In the genomic region with DNA sequence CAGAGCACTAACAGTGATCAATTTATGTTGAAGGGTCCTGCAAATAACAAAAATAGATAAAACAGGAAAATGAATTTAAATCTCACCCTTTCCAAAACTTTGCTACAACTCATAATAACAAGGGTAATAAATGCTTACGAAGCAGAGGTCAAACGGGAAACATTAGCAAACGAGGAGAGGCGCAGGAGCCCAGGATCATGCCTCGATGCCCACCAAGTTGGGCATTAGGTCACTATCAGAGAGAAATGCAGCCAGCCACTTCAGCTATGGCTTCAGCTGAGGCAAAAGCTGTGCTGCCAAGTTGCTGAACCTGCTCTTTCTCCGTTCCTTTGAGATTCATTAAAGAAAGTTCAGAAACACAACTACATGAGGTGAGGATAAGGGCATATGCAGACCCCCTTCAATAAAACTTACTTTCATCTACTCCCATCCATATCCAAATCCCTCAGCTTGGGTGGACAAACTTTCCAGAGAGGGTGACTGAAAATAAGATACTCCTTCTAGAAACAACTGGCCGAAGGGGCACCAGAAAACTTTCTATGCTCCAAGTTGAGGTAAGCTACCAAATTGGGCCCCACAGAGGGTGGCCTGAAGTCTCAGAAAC, we compare ENCODE assay signal across 19 cellular contexts. TPM values are rescaled to one million over a fixed set of nuclear protein-coding genes. Genes with fewer than 3 reads are reported as not detected.
DNase-seq lines count a peak whose midpoint lies in the region; ATAC-seq and TF ChIP-seq lines count a peak whose summit lies in the region.
"Had no signal": no experiment of that assay in that cellular context is flagged by ENCODE, and none has a peak within 500 bp of the region (broad histone marks: within the 10 kb centered on the region; RNA-seq: fewer than 3 reads in every experiment).

No MANE protein-coding gene starts in this region.

- no peaks in the 10 kb centered on the region for H3K36me3 Mint-ChIP-seq in activated CD4-positive, alpha-beta memory T cell treated with anti-CD3 and anti-CD28 coated beads for 36 hours

- TF ChIP-seq EP300 in upper lobe of left lung (IDR thresholded peaks at IDR 0.05) = no peak

- H3K4me1 Mint-ChIP-seq in stimulated activated naive CD8-positive, alpha-beta T cell treated with anti-CD3 and anti-CD28 coated beads, Interleukin-15, amount 100 ng/mL, for 72 hours = peaks cover 32% of the 10 kb centered on the region
- peaks cover 7% of the 10 kb centered on the region for H3K4me1 Mint-ChIP-seq in activated CD4-positive, alpha-beta memory T cell treated with anti-CD3 and anti-CD28 coated beads for 36 hours (ENCODE audit: low read depth)

- no peak overlapping the region for H3K9ac ChIP-seq in iPS-15b (ENCODE audit: low read depth, low read length)

- POLR2A ChIA-PET in activated CD4-positive, alpha-beta memory T cell treated with anti-CD3 and anti-CD28 coated beads for 36 hours (lab: Charles Lee) = no interaction called here

- peaks cover 0 to 16% of the 10 kb centered on the region in 2 donors for H3K9me3 Mint-ChIP-seq in stimulated activated naive CD8-positive, alpha-beta T cell treated with anti-CD3 and anti-CD28 coated beads, Interleukin-15, amount 100 ng/mL, for 72 hours
- H3K9me3 Mint-ChIP-seq in activated CD4-positive, alpha-beta memory T cell treated with anti-CD3 and anti-CD28 coated beads for 36 hours = no peaks in the 10 kb centered on the region

- H3K27ac Mint-ChIP-seq in stimulated activated naive CD8-positive, alpha-beta T cell treated with anti-CD3 and anti-CD28 coated beads, Interleukin-15, amount 100 ng/mL, for 72 hours = no peak overlapping the region
- no peak overlapping the region for H3K27ac Mint-ChIP-seq in activated CD4-positive, alpha-beta memory T cell treated with anti-CD3 and anti-CD28 coated beads for 36 hours
- H3K27ac Mint-ChIP-seq: CD4-positive, CD25-positive, alpha-beta regulatory T cell; T-helper 1 cell treated with Interleukin-12 subunit alpha and Interleukin-12 subunit beta and Interleukin-4 antibody, amounts not matched to agents 30 μg/mL and 1 μg/mL, for 36 hours had no signal

- no peak for ATAC-seq in upper lobe of left lung (ENCODE audit: low FRiP score in 2 of 2)
- ATAC-seq in GM19023 (IDR thresholded peaks at IDR 0.05; ENCODE audit: unreplicated experiment) = no peak
- ATAC-seq in stimulated activated naive CD8-positive, alpha-beta T cell treated with anti-CD3 and anti-CD28 coated beads, Interleukin-15, amount 100 ng/mL, for 72 hours = no peak
- ATAC-seq: HCT116 had no signal

- no peak overlapping the region for H3K4me3 Mint-ChIP-seq in stimulated activated naive CD8-positive, alpha-beta T cell treated with anti-CD3 and anti-CD28 coated beads, Interleukin-15, amount 100 ng/mL, for 72 hours
- no peak overlapping the region for H3K4me3 Mint-ChIP-seq in activated CD4-positive, alpha-beta memory T cell treated with anti-CD3 and anti-CD28 coated beads for 36 hours
- H3K4me3 Mint-ChIP-seq: T-helper 1 cell treated with Interleukin-12 subunit alpha and Interleukin-12 subunit beta and Interleukin-4 antibody, amounts not matched to agents 30 μg/mL and 1 μg/mL, for 36 hours had no signal

- H3K4me1 ChIP-seq in iPS-15b (ENCODE audit: control insufficient read depth, insufficient read depth, low read length) (peaks cover 9% of the 10 kb centered on the region), upper lobe of left lung (peaks cover 0 to 1% (median 0%) of the 10 kb centered on the region in 4 donors)
- H3K4me1 ChIP-seq: Peyer's patch had no signal

- peak overlapping the region; percentile 83 to 93 (median 88) for H3K27ac ChIP-seq in upper lobe of left lung
- H3K27ac ChIP-seq: Peyer's patch had no signal

- TF ChIP-seq CTCF in upper lobe of left lung (IDR thresholded peaks at IDR 0.05) = no peak

- peaks cover 97% of the 10 kb centered on the region for H3K27me3 Mint-ChIP-seq in stimulated activated naive CD8-positive, alpha-beta T cell treated with anti-CD3 and anti-CD28 coated beads, Interleukin-15, amount 100 ng/mL, for 72 hours
- H3K27me3 Mint-ChIP-seq in activated CD4-positive, alpha-beta memory T cell treated with anti-CD3 and anti-CD28 coated beads for 36 hours = peaks cover 82% of the 10 kb centered on the region

- intact Hi-C loops in activated CD4-positive, alpha-beta memory T cell treated with anti-CD3 and anti-CD28 coated beads for 36 hours (cut with micrococcal nuclease) = no loop called here

- TF ChIP-seq POLR2A in upper lobe of left lung (IDR thresholded peaks at IDR 0.05) = peak in 1 of 4 donors; percentile 17

- DNase-seq in NCI-H524 (lab: John Stamatoyannopoulos, UW) = peak; percentile 52 to 58
- DNase-seq in NCI-H524 treated with DMSO at 0.1 percent for 48 hours (lab: John Stamatoyannopoulos, UW) = no peak
- DNase-seq in NCI-H1092 (lab: John Stamatoyannopoulos, UW) = peak; percentile 56
- DNase-seq in upper lobe of left lung = no peak
- DNase-seq in stimulated activated naive CD8-positive, alpha-beta T cell treated with anti-CD3 and anti-CD28 coated beads, Interleukin-15, amount 100 ng/mL, for 72 hours = no peak
- DNase-seq in activated CD4-positive, alpha-beta memory T cell treated with anti-CD3 and anti-CD28 coated beads for 36 hours = no peak
- DNase-seq: ACHN; CD4-positive, CD25-positive, alpha-beta regulatory T cell; EL; MV-4-11; NCI-H1694 treated with DMSO at 0.1 percent for 48 hours; NCI-H748 treated with DMSO at 0.1 percent for 48 hours; Peyer's patch; SHP77 had no signal

- H3K36me3 ChIP-seq in iPS-15b (ENCODE audit: control insufficient read depth, insufficient read depth, low read length) (no peaks in the 10 kb centered on the region), upper lobe of left lung (no peaks in the 10 kb centered on the region)
- H3K36me3 ChIP-seq: Peyer's patch had no signal

- H3K27me3 ChIP-seq in iPS-15b (ENCODE audit: control insufficient read depth, insufficient read depth, low read length) = peaks cover 99% of the 10 kb centered on the region
- H3K27me3 ChIP-seq in upper lobe of left lung = peaks cover 0 to 31% (median 6%) of the 10 kb centered on the region in 4 donors

- H3K4me3 ChIP-seq in iPS-15b (ENCODE audit: low read depth, low read length) = peak overlapping the region; percentile 16
- peak overlapping the region in 3 of 4 donors; percentile 35 to 54 (median 52) for H3K4me3 ChIP-seq in upper lobe of left lung
- H3K4me3 ChIP-seq: Peyer's patch had no signal

- 2 to 7% methylated on average over 7 of the region's 7 CpGs for WGBS in upper lobe of left lung, 2 donors

- CTCF ChIA-PET in activated CD4-positive, alpha-beta memory T cell treated with anti-CD3 and anti-CD28 coated beads for 36 hours (lab: Charles Lee) = no interaction called here

- H3K9me3 ChIP-seq in iPS-15b (ENCODE audit: control insufficient read depth, insufficient read depth, low read length) = no peaks in the 10 kb centered on the region
- H3K9me3 ChIP-seq in upper lobe of left lung = no peaks in the 10 kb centered on the region
- H3K9me3 ChIP-seq: Peyer's patch had no signal

RNA-seq across cellular contexts. Expression of gene NKX2-1, which starts 7.9 kb away (rescaled TPM):
- total RNA-seq in upper lobe of left lung = 100 to 1,000 TPM; 140 to 467 (median 284) TPM
- total RNA-seq in activated CD4-positive, alpha-beta memory T cell treated with anti-CD3 and anti-CD28 coated beads for 36 hours = not detected
- total RNA-seq: CD4-positive, CD25-positive, alpha-beta regulatory T cell; HT-29; Peyer's patch had no signal

Comparison
In these comparisons a context has a peak if more than half of its experiments do, and no peak if none do; other contexts are left out.
1. DNase-seq: peak in NCI-H524 (2 of 2) and NCI-H1092 (single experiment); none in NCI-H524 treated with DMSO at 0.1 percent for 48 hours (single experiment), upper lobe of left lung (0 of 2), stimulated activated naive CD8-positive, alpha-beta T cell treated with anti-CD3 and anti-CD28 coated beads, Interleukin-15, amount 100 ng/mL, for 72 hours (0 of 2) and activated CD4-positive, alpha-beta memory T cell treated with anti-CD3 and anti-CD28 coated beads for 36 hours (single experiment).
2. RNA of gene NKX2-1, which starts 7.9 kb away (total RNA-seq): 140 to 467 TPM in upper lobe of left lung; not detected in activated CD4-positive, alpha-beta memory T cell treated with anti-CD3 and anti-CD28 coated beads for 36 hours; every median in the first group is over 100 times any median in the second.